Comparison of ENCODE assay signal across 25 cellular contexts in the genomic region with DNA sequence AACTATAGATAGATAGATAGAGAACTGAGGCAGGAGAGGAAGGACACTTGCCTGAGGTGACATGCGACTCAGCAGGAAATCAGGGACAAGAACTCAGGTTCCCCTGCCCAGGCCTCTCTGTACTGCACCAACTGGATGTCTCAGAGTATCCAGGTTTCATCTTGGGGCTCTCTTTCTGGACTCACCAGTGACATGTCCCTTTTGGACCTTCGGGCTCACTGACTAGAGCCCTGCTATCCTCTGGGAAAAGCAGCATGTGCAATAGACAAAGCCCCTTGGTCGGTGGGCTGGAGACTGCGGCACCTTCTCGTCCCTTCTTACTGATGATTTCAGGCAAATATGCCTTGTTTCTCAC.
DNase-seq lines count a peak whose midpoint lies in the region; ATAC-seq and TF ChIP-seq lines count a peak whose summit lies in the region.
"Had no signal": no experiment of that assay in that cellular context is flagged by ENCODE, and none has a peak within 500 bp of the region (broad histone marks: within the 10 kb centered on the region; RNA-seq: fewer than 3 reads in every experiment).

No MANE protein-coding gene starts in this region.

- H3K36me3 Mint-ChIP-seq in activated CD4-positive, alpha-beta T cell treated with anti-CD3 and anti-CD28 coated beads, Interleukin-2, amount 10 ng/mL, durations not matched to agents 7 days and 5 days (ENCODE audit: low read depth) = no peaks in the 10 kb centered on the region
- peaks cover 29% of the 10 kb centered on the region for H3K36me3 Mint-ChIP-seq in Calu3 (ENCODE audit: insufficient read depth, unreplicated experiment)
- H3K36me3 Mint-ChIP-seq in endodermal cell (ENCODE audit: low read depth) = no peaks in the 10 kb centered on the region
- H3K36me3 Mint-ChIP-seq: activated CD8-positive, alpha-beta memory T cell treated with anti-CD3 and anti-CD28 coated beads, Interleukin-2, amount 10 ng/mL, durations not matched to agents 7 days and 5 days had no signal

- H3K27ac ChIP-seq in endodermal cell (ENCODE audit: low read depth, low read length) (no peak overlapping the region), skeletal muscle tissue (ENCODE audit: low read depth, low read length) (peak overlapping the region; percentile 43)
- H3K27ac ChIP-seq: adrenal gland, neutrophil had no signal

- TF ChIP-seq CTCF in Calu3 (IDR thresholded peaks at IDR 0.05; ENCODE audit: unreplicated experiment) = no peak
- no peak for TF ChIP-seq CTCF in endodermal cell (conservative IDR thresholded peaks at IDR 0.05)

- ATAC-seq in GM19035 (IDR thresholded peaks at IDR 0.05; ENCODE audit: unreplicated experiment) = no peak
- ATAC-seq: activated CD8-positive, alpha-beta memory T cell treated with anti-CD3 and anti-CD28 coated beads, Interleukin-2, amount 10 ng/mL, durations not matched to agents 7 days and 5 days; activated T-helper 17 cell treated with anti-CD3 and anti-CD28 coated beads, Interleukin-2, amount 50 U/mL, for 72 hours; PC-3; upper lobe of right lung had no signal

- CTCF ChIA-PET in activated CD4-positive, alpha-beta T cell treated with anti-CD3 and anti-CD28 coated beads, Interleukin-2, amount 10 ng/mL, durations not matched to agents 7 days and 5 days (lab: Charles Lee) = interaction anchor here (1.3 to 1.4 kb wide), 2 partner anchors 11 to 14 kb away, joined by 4 to 5 read pairs; no protein-coding TSS in a partner anchor
- CTCF ChIA-PET in Calu3 (lab: Charles Lee) = no interaction called here

- POLR2A ChIA-PET in activated CD4-positive, alpha-beta T cell treated with anti-CD3 and anti-CD28 coated beads, Interleukin-2, amount 10 ng/mL, durations not matched to agents 7 days and 5 days (lab: Charles Lee) = no interaction called here

- peaks cover 5% of the 10 kb centered on the region for H3K4me1 ChIP-seq in endodermal cell (ENCODE audit: control insufficient read depth, insufficient read depth, low read length)
- peaks cover 65 to 83% (median 80%) of the 10 kb centered on the region in 3 donors for H3K4me1 ChIP-seq in skeletal muscle tissue (ENCODE audit: control insufficient read depth in 3 of 3, insufficient read depth in 3 of 3, low read length in 3 of 3)

- no peak for DNase-seq in activated CD4-positive, alpha-beta T cell treated with anti-CD3 and anti-CD28 coated beads, Interleukin-2, amount 10 ng/mL, durations not matched to agents 7 days and 5 days
- no peak for DNase-seq in activated CD4-positive, alpha-beta T cell treated with anti-CD3 and anti-CD28 coated beads for 48 hours
- DNase-seq in Calu3 (no peak), endodermal cell (peak; percentile 35), NCI-H187 treated with DMSO at 0.1 percent for 48 hours (lab: John Stamatoyannopoulos, UW) (no peak), mucosa of gallbladder (ENCODE audit: low spot score) (no peak)
- DNase-seq: activated CD4-positive, alpha-beta T cell treated with anti-CD3 and anti-CD28 coated beads, Interleukin-2, amount 10 ng/mL, durations not matched to agents 24 days and 14 days; activated CD8-positive, alpha-beta memory T cell treated with anti-CD3 and anti-CD28 coated beads, Interleukin-2, amount 10 ng/mL, durations not matched to agents 7 days and 5 days; AML-193; dermis blood vessel endothelial cell; GOT3; Kasumi-1; NCI-H226; NCI-H774; PC-3; stimulated activated CD4-positive, alpha-beta T cell treated with anti-CD3 and anti-CD28 coated beads, Interleukin-12 subunit alpha, Interleukin-12 subunit beta, amount 100 ng/mL, for 4 hours; stimulated activated CD4-positive, alpha-beta T cell treated with anti-CD3 and anti-CD28 coated beads, Interleukin-4, amount 100 ng/mL, for 4 hours had no signal

- H3K4me3 ChIP-seq in endodermal cell (ENCODE audit: low read length) (no peak overlapping the region), skeletal muscle tissue (ENCODE audit: low read length in 3 of 3) (peak overlapping the region in 1 of 3 donors; percentile 45)
- H3K4me3 ChIP-seq: adrenal gland, SJCRH30, upper lobe of right lung had no signal

- H3K36me3 ChIP-seq in endodermal cell (ENCODE audit: control insufficient read depth, insufficient read depth, low read length) (no peaks in the 10 kb centered on the region), skeletal muscle tissue (ENCODE audit: control insufficient read depth in 3 of 3, insufficient read depth in 3 of 3, low read length in 3 of 3) (no peaks in the 10 kb centered on the region)
- H3K36me3 ChIP-seq: adrenal gland, upper lobe of right lung had no signal

- H3K27me3 Mint-ChIP-seq in activated CD4-positive, alpha-beta T cell treated with anti-CD3 and anti-CD28 coated beads, Interleukin-2, amount 10 ng/mL, durations not matched to agents 7 days and 5 days = no peaks in the 10 kb centered on the region
- H3K27me3 Mint-ChIP-seq in Calu3 (ENCODE audit: unreplicated experiment) (no peaks in the 10 kb centered on the region), endodermal cell (ENCODE audit: insufficient read depth) (no peaks in the 10 kb centered on the region)
- H3K27me3 Mint-ChIP-seq: activated CD4-positive, alpha-beta T cell treated with anti-CD3 and anti-CD28 coated beads, Interleukin-2, amount 10 ng/mL, durations not matched to agents 24 days and 14 days; activated CD8-positive, alpha-beta memory T cell treated with anti-CD3 and anti-CD28 coated beads, Interleukin-2, amount 10 ng/mL, durations not matched to agents 7 days and 5 days; activated T-helper 17 cell treated with anti-CD3 and anti-CD28 coated beads, Interleukin-2, amount 50 U/mL, for 72 hours; stimulated activated naive CD8-positive, alpha-beta T cell treated with anti-CD3 and anti-CD28 coated beads, Interleukin-15, Interleukin-2, amounts not matched to agents 100 ng/mL and 50 ng/mL, for 24 hours had no signal

- no peak overlapping the region for H3K4me3 Mint-ChIP-seq in activated CD4-positive, alpha-beta T cell treated with anti-CD3 and anti-CD28 coated beads, Interleukin-2, amount 10 ng/mL, durations not matched to agents 7 days and 5 days
- H3K4me3 Mint-ChIP-seq in Calu3 (ENCODE audit: low read depth, unreplicated experiment) (no peak overlapping the region), endodermal cell (no peak overlapping the region)
- H3K4me3 Mint-ChIP-seq: activated CD4-positive, alpha-beta T cell treated with anti-CD3 and anti-CD28 coated beads, Interleukin-2, amount 10 ng/mL, durations not matched to agents 24 days and 14 days; activated CD8-positive, alpha-beta memory T cell treated with anti-CD3 and anti-CD28 coated beads, Interleukin-2, amount 10 ng/mL, durations not matched to agents 7 days and 5 days; activated T-helper 17 cell treated with anti-CD3 and anti-CD28 coated beads, Interleukin-2, amount 50 U/mL, for 72 hours; stimulated activated naive CD8-positive, alpha-beta T cell treated with anti-CD3 and anti-CD28 coated beads, Interleukin-15, Interleukin-2, amounts not matched to agents 100 ng/mL and 50 ng/mL, for 24 hours had no signal

- H3K9ac ChIP-seq in endodermal cell (ENCODE audit: extremely low read depth, low read length, poor library complexity, severe bottlenecking) (no peak overlapping the region), skeletal muscle tissue (ENCODE audit: low read depth in 1 of 3, low read length in 3 of 3) (peak overlapping the region in 2 of 3 donors; percentile 10 to 79)

- BruUV-seq in Calu3 (replicated peaks; lab: Mats Ljungman, UMichigan) = TSS peak; percentile 1

- H3K4me1 Mint-ChIP-seq in activated CD4-positive, alpha-beta T cell treated with anti-CD3 and anti-CD28 coated beads, Interleukin-2, amount 10 ng/mL, durations not matched to agents 7 days and 5 days = peaks cover under 1% of the 10 kb centered on the region
- H3K4me1 Mint-ChIP-seq in Calu3 (ENCODE audit: low read depth, unreplicated experiment) = peaks cover 42% of the 10 kb centered on the region
- H3K4me1 Mint-ChIP-seq in endodermal cell = peaks cover 7% of the 10 kb centered on the region

- 95 to 96% methylated on average over 5 of the region's 5 CpGs for WGBS in endodermal cell (ENCODE audit: insufficient coverage in 1 of 2, insufficient read length in 1 of 2), 2 experiments

- no peaks in the 10 kb centered on the region for H3K9me3 ChIP-seq in endodermal cell (ENCODE audit: control insufficient read depth, low read length)
- no peaks in the 10 kb centered on the region for H3K9me3 ChIP-seq in skeletal muscle tissue (ENCODE audit: control insufficient read depth in 3 of 3, low read length in 3 of 3)
- H3K9me3 ChIP-seq: adrenal gland, neutrophil, upper lobe of right lung had no signal

- peak overlapping the region; percentile 36 for H3K27ac Mint-ChIP-seq in activated CD4-positive, alpha-beta T cell treated with anti-CD3 and anti-CD28 coated beads, Interleukin-2, amount 10 ng/mL, durations not matched to agents 7 days and 5 days
- H3K27ac Mint-ChIP-seq in Calu3 (ENCODE audit: unreplicated experiment) = no peak overlapping the region
- H3K27ac Mint-ChIP-seq in endodermal cell = no peak overlapping the region
- H3K27ac Mint-ChIP-seq: activated CD4-positive, alpha-beta T cell treated with anti-CD3 and anti-CD28 coated beads, Interleukin-2, amount 10 ng/mL, durations not matched to agents 24 days and 14 days; activated CD8-positive, alpha-beta memory T cell treated with anti-CD3 and anti-CD28 coated beads, Interleukin-2, amount 10 ng/mL, durations not matched to agents 7 days and 5 days; activated T-helper 17 cell treated with anti-CD3 and anti-CD28 coated beads, Interleukin-2, amount 50 U/mL, for 72 hours had no signal

- no peaks in the 10 kb centered on the region for H3K9me3 Mint-ChIP-seq in activated CD4-positive, alpha-beta T cell treated with anti-CD3 and anti-CD28 coated beads, Interleukin-2, amount 10 ng/mL, durations not matched to agents 7 days and 5 days
- no peaks in the 10 kb centered on the region for H3K9me3 Mint-ChIP-seq in Calu3 (ENCODE audit: low read depth, unreplicated experiment)
- peaks cover 1% of the 10 kb centered on the region for H3K9me3 Mint-ChIP-seq in endodermal cell
- H3K9me3 Mint-ChIP-seq: activated CD4-positive, alpha-beta T cell treated with anti-CD3 and anti-CD28 coated beads, Interleukin-2, amount 10 ng/mL, durations not matched to agents 24 days and 14 days; activated T-helper 17 cell treated with anti-CD3 and anti-CD28 coated beads, Interleukin-2, amount 50 U/mL, for 72 hours; stimulated activated naive CD8-positive, alpha-beta T cell treated with anti-CD3 and anti-CD28 coated beads, Interleukin-15, Interleukin-2, amounts not matched to agents 100 ng/mL and 50 ng/mL, for 24 hours had no signal

- H3K27me3 ChIP-seq in endodermal cell (ENCODE audit: control insufficient read depth, insufficient read depth, low read length, poor library complexity, severe bottlenecking) (no peaks in the 10 kb centered on the region), skeletal muscle tissue (ENCODE audit: control insufficient read depth in 3 of 3, insufficient read depth in 3 of 3, low read length in 3 of 3) (no peaks in the 10 kb centered on the region)
- H3K27me3 ChIP-seq: adrenal gland, neutrophil, SJCRH30, upper lobe of right lung had no signal

- intact Hi-C loops in Calu3 (cut with micrococcal nuclease; ENCODE audit: unreplicated experiment) = no loop called here
